In genomic region chr12:88313554-88313953, GRCh38 we compare ENCODE assay signal across 18 cellular contexts.
"Had no signal": no experiment of that assay in that cellular context is flagged by ENCODE, and none has a peak within 500 bp of the region (broad histone marks: within the 10 kb centered on the region; RNA-seq: fewer than 3 reads in every experiment).

No MANE protein-coding gene starts in this region.

- H3K27me3 ChIP-seq: adrenal gland, gastrocnemius medialis, heart left ventricle, left lung, thyroid gland had no signal

- ATAC-seq: esophagus mucosa, gastrocnemius medialis, heart left ventricle, left lung had no signal

- DNase-seq: activated CD4-positive, alpha-beta T cell treated with anti-CD3 and anti-CD28 coated beads, Interleukin-2, amount 50 U/mL, for 4 hours; activated gamma-delta T cell treated with Interleukin-2 at 50 U/mL for 16 hours; adrenal gland; cerebellar nuclear complex; effector CD4-positive, alpha-beta T cell; gastrocnemius medialis; heart left ventricle; left lung; nephron progenitor cell; nucleus accumbens; retina; stimulated activated CD4-positive, alpha-beta T cell treated with anti-CD3 and anti-CD28 coated beads, Interleukin-1b, Interleukin-23, amount 100 ng/mL, for 48 hours; stimulated activated CD8-positive, alpha-beta memory T cell treated with anti-CD3 and anti-CD28 coated beads, Interleukin-4, amount 100 ng/mL, for 48 hours; stimulated activated naive CD4-positive, alpha-beta T cell treated with Interleukin-2 at 50 U/mL for 16 hours; thyroid gland had no signal

- H3K4me1 ChIP-seq: adrenal gland, gastrocnemius medialis, left lung, thyroid gland had no signal

- H3K9me3 ChIP-seq: adrenal gland, gastrocnemius medialis, heart left ventricle, left lung, thyroid gland had no signal

- H3K4me3 ChIP-seq: adrenal gland, gastrocnemius medialis, heart left ventricle, left lung, thyroid gland had no signal

- H3K27ac ChIP-seq: adrenal gland, gastrocnemius medialis, heart left ventricle, left lung, thyroid gland, VCaP had no signal

- H3K36me3 ChIP-seq: adrenal gland, gastrocnemius medialis, heart left ventricle, left lung, thyroid gland had no signal

- FAIRE-seq: bronchial epithelial cell had no signal
